ENCODE assay signal across 18 cellular contexts in the genomic region with DNA sequence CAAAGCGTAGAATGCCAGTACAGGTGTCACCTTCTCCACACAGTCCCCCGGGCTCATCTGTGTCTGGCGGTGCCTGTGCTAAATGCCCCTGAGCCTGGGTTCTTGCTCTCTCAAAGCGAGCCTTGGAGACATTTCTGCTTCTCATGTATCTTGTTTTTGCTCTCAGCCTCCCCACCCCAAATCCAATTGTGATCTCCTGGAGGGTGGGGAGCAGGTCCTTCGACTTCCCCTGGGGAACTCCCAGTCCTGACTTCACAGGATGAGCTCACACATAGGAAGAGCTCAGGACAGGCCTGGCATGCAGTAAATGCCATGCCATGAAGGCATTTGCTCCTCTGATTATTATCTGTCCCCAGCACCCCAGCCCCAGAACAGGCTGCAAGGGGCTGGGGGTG. TPM values are rescaled to one million over a fixed set of nuclear protein-coding genes. Genes with fewer than 3 reads are reported as not detected.
A peak's percentile ranks its signal among the peaks of the same experiment; 100 is the strongest.
DNase-seq lines count a peak whose midpoint lies in the region; ATAC-seq, FAIRE-seq and TF ChIP-seq lines count a peak whose summit lies in the region.
"Had no signal": no experiment of that assay in that cellular context is flagged by ENCODE, and none has a peak within 500 bp of the region (broad histone marks: within the 10 kb centered on the region; RNA-seq: fewer than 3 reads in every experiment).

No MANE protein-coding gene starts in this region.

- peaks cover 24% of the 10 kb centered on the region for H3K36me3 Mint-ChIP-seq in T-helper 1 cell treated with Interleukin-12 subunit alpha and Interleukin-12 subunit beta and Interleukin-4 antibody, amounts not matched to agents 30 μg/mL and 1 μg/mL, for 36 hours (ENCODE audit: low read depth)
- peaks cover 5% of the 10 kb centered on the region for H3K36me3 Mint-ChIP-seq in osteocyte (ENCODE audit: unreplicated experiment)

- no peaks in the 10 kb centered on the region for H3K27me3 Mint-ChIP-seq in T-helper 1 cell treated with Interleukin-12 subunit alpha and Interleukin-12 subunit beta and Interleukin-4 antibody, amounts not matched to agents 30 μg/mL and 1 μg/mL, for 36 hours (ENCODE audit: low read depth)
- no peaks in the 10 kb centered on the region for H3K27me3 Mint-ChIP-seq in osteocyte (ENCODE audit: unreplicated experiment)

- no peak for DNase-seq in T-helper 1 cell
- peak; percentile 87 for DNase-seq in NCI-H2171 treated with DMSO at 0.1 percent for 48 hours (lab: John Stamatoyannopoulos, UW)
- peak in 1 of 10 donors; percentile 32 for DNase-seq in dorsolateral prefrontal cortex
- no peak for DNase-seq in osteocyte (ENCODE audit: extremely low spot score, unreplicated experiment)
- DNase-seq in HTR-8/SVneo (ENCODE audit: insufficient read length, low spot score) = no peak
- DNase-seq in NK-92 (lab: John Stamatoyannopoulos, UW; ENCODE audit: unreplicated experiment) = no peak
- DNase-seq: ACHN, GM23248, heart right ventricle, MM.1S, NCI-H446 treated with DMSO at 0.1 percent for 48 hours, RPMI8226 had no signal

- peak overlapping the region in 18 of 59 donors; percentile 0 to 54 (median 38) for H3K4me3 ChIP-seq in dorsolateral prefrontal cortex
- H3K4me3 ChIP-seq: cardiac muscle cell, GM23248, heart right ventricle, left lung, spleen had no signal

- no peak for TF ChIP-seq CTCF in dorsolateral prefrontal cortex (IDR thresholded peaks at IDR 0.05 in 54 of 56, conservative IDR thresholded peaks at IDR 0.05 in 2 of 56; ENCODE audit: low read depth in 1 of 56, partially characterized antibody in 56 of 56)
- TF ChIP-seq CTCF in osteocyte (IDR thresholded peaks at IDR 0.05) = no peak

- peak overlapping the region; percentile 77 for H3K27ac Mint-ChIP-seq in T-helper 1 cell treated with Interleukin-12 subunit alpha and Interleukin-12 subunit beta and Interleukin-4 antibody, amounts not matched to agents 30 μg/mL and 1 μg/mL, for 36 hours
- H3K27ac Mint-ChIP-seq in osteocyte (ENCODE audit: unreplicated experiment) = peak overlapping the region; percentile 75

- intact Hi-C loops in dorsolateral prefrontal cortex (cut with DNase I) = no loop called here

- no peak for FAIRE-seq in HTR-8/SVneo (lab: Jason Lieb, UNC)

- H3K4me3 Mint-ChIP-seq in T-helper 1 cell treated with Interleukin-12 subunit alpha and Interleukin-12 subunit beta and Interleukin-4 antibody, amounts not matched to agents 30 μg/mL and 1 μg/mL, for 36 hours = no peak overlapping the region
- no peak overlapping the region for H3K4me3 Mint-ChIP-seq in osteocyte (ENCODE audit: unreplicated experiment)

- peaks cover 64% of the 10 kb centered on the region for H3K4me1 Mint-ChIP-seq in T-helper 1 cell treated with Interleukin-12 subunit alpha and Interleukin-12 subunit beta and Interleukin-4 antibody, amounts not matched to agents 30 μg/mL and 1 μg/mL, for 36 hours (ENCODE audit: low read depth)
- H3K4me1 Mint-ChIP-seq in osteocyte (ENCODE audit: unreplicated experiment) = peaks cover 55% of the 10 kb centered on the region

- H3K27ac ChIP-seq in dorsolateral prefrontal cortex = peak overlapping the region in 47 of 59 donors; percentile 10 to 90 (median 66)
- H3K27ac ChIP-seq: cardiac muscle cell, GM23248, left lung, neutrophil had no signal

- H3K9me3 Mint-ChIP-seq in T-helper 1 cell treated with Interleukin-12 subunit alpha and Interleukin-12 subunit beta and Interleukin-4 antibody, amounts not matched to agents 30 μg/mL and 1 μg/mL, for 36 hours = no peaks in the 10 kb centered on the region
- H3K9me3 Mint-ChIP-seq in osteocyte (ENCODE audit: unreplicated experiment) = no peaks in the 10 kb centered on the region

- no peaks in the 10 kb centered on the region for H3K27me3 ChIP-seq in dorsolateral prefrontal cortex
- H3K27me3 ChIP-seq: cardiac muscle cell, heart right ventricle, spleen had no signal

- ATAC-seq in HG03280 (IDR thresholded peaks at IDR 0.05; ENCODE audit: unreplicated experiment) = no peak
- ATAC-seq: left lung had no signal

RNA-seq across cellular contexts. Expression of a gene that starts 58.1 kb away (rescaled TPM):
- total RNA-seq in dorsolateral prefrontal cortex = 10 to 100 TPM; 29.4 to 56.2 (median 42.8) TPM
- total RNA-seq in osteocyte = 30.5 and 32.7 TPM in 2 replicates
